8 cellular contexts compared by ENCODE assay signal in the genomic region with DNA sequence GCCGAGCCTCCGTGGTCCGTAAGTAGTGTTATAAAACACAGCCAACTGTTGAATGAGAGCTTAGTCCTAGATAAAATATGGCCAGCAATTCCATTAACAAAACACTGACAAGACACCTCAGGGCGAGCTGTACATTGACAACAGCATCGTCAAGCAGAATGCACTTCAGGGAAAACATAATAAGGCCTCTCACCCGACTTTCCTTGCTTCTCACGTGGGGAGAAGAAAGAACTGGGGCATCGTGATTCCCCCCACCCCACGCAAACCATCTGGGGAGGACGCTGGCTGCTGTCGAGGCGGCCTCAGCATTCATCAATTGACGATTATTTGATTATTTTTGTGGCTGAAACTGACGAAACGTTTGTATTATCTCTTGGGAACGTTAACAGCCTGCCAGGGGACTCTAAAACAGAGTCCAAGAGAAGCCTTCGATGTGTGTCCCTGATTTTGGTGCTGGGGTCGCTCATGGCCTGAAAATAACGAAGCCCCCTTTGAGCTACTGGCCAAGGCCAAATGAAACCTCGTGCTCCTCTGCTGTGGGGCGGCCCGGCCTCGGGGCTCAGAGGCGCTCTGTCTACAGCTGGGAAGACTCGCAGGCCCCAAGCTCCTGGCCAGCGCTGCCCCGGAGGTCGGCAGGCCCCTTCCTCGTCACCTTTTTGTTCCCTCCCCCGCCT. TPM values are rescaled to one million over a fixed set of nuclear protein-coding genes. Genes with fewer than 3 reads are reported as not detected.
A peak's percentile ranks its signal among the peaks of the same experiment; 100 is the strongest.
DNase-seq lines count a peak whose midpoint lies in the region; ATAC-seq, FAIRE-seq and TF ChIP-seq lines count a peak whose summit lies in the region.

No MANE protein-coding gene starts in this region.

- no peak for FAIRE-seq in H54 (lab: Jason Lieb, UNC)
- FAIRE-seq in RCC 7860 (lab: Jason Lieb, UNC): no peak

- no peaks in the 10 kb centered on the region for H3K27me3 ChIP-seq in gastrocnemius medialis

- peak overlapping the region; percentile 63 to 92 (median 85) for H3K4me3 ChIP-seq in gastrocnemius medialis

- peak overlapping the region; percentile 98 for H3K27ac Mint-ChIP-seq in T-helper 17 cell

- no peak for TF ChIP-seq CTCF in gastrocnemius medialis (IDR thresholded peaks at IDR 0.05 in 4 of 5, conservative IDR thresholded peaks at IDR 0.05 in 1 of 5)

- peaks cover 14% of the 10 kb centered on the region for H3K4me1 Mint-ChIP-seq in T-helper 17 cell

- peaks cover 0 to 25% of the 10 kb centered on the region in 2 donors for H3K36me3 ChIP-seq in gastrocnemius medialis

- DNase-seq in T-helper 17 cell (no peak), Right ventricle myocardium superior (no peak), gastrocnemius medialis (no peak), HuH-7 (ENCODE audit: low spot score) (no peak), H54 (ENCODE audit: insufficient read length, low spot score) (no peak), RCC 7860 (ENCODE audit: low spot score) (no peak)

- peak; percentile 24 for ATAC-seq in GM18498 (IDR thresholded peaks at IDR 0.05; ENCODE audit: unreplicated experiment)
- ATAC-seq in HG02623 (IDR thresholded peaks at IDR 0.05; ENCODE audit: unreplicated experiment): peak; percentile 8
- ATAC-seq in T-helper 17 cell: no peak
- ATAC-seq in Right ventricle myocardium superior (ENCODE audit: poor library complexity): peak; percentile 54
- peak; percentile 28 to 30 for ATAC-seq in gastrocnemius medialis

- peak overlapping the region; percentile 83 to 93 (median 88) for H3K27ac ChIP-seq in gastrocnemius medialis

- no peaks in the 10 kb centered on the region for H3K9me3 ChIP-seq in T-helper 17 cell (ENCODE audit: control insufficient read depth, low read length, poor library complexity, severe bottlenecking)
- H3K9me3 ChIP-seq in gastrocnemius medialis: no peaks in the 10 kb centered on the region

- TF ChIP-seq POLR2A in gastrocnemius medialis (IDR thresholded peaks at IDR 0.05) (no peak), H54 (IDR thresholded peaks at IDR 0.05; ENCODE audit: low read depth, low read length) (no peak)

- peak overlapping the region; percentile 98 for H3K4me3 Mint-ChIP-seq in T-helper 17 cell

- peaks cover 4% of the 10 kb centered on the region for H3K36me3 Mint-ChIP-seq in T-helper 17 cell (ENCODE audit: low read depth)

- H3K4me1 ChIP-seq in gastrocnemius medialis: peaks cover 20 to 25% of the 10 kb centered on the region in 2 donors

- peaks cover 7% of the 10 kb centered on the region for H3K27me3 Mint-ChIP-seq in T-helper 17 cell

- intact Hi-C loops in Right ventricle myocardium superior (cut with DNase I) (no loop called here), gastrocnemius medialis (cut with DNase I; ENCODE audit: low total_unique reads) (loop anchor here (1.0 to 5.0 kb wide), 3 partner anchors 36 to 186 kb away; a partner anchor contains a TSS)

- in situ Hi-C loops in gastrocnemius medialis (cut with MboI; ENCODE audit: low sequenced_read_pairs in 4 of 4): loop anchor here in 2 of 4 donors (25.0 kb wide), 1 partner anchor 479 kb away; no protein-coding TSS in a partner anchor

RNA-seq across cellular contexts. Expression of a gene that starts 0.5 kb away (rescaled TPM):
- total RNA-seq in T-helper 17 cell (under 1 TPM; 0.70 to 0.94 TPM), Right ventricle myocardium superior (0.16 TPM), gastrocnemius medialis (1 to 10 TPM in 1 of 4 donors, under 1 TPM in 2, not detected in 1; 0.13 to 2.5 (median 0.46) TPM)

RNA-seq across cellular contexts. Expression of a gene that starts 0.6 kb away (rescaled TPM):
- total RNA-seq in T-helper 17 cell: 100 to 1,000 TPM; 107 to 112 TPM
- total RNA-seq in Right ventricle myocardium superior: 1,987 TPM
- 100 to 1,000 TPM; 273 to 566 (median 326) TPM for total RNA-seq in gastrocnemius medialis

RNA-seq across cellular contexts. Expression of a gene that starts 7.7 kb away (rescaled TPM):
- total RNA-seq in T-helper 17 cell (1 to 10 TPM in 1 of 2 donors, under 1 TPM in 1; 0.47 to 1.0 TPM), Right ventricle myocardium superior (1.0 TPM), gastrocnemius medialis (1 to 10 TPM in 2 of 4 donors, under 1 TPM in 2; 0.52 to 3.3 (median 0.88) TPM)

RNA-seq across cellular contexts. Expression of a gene that starts 35.4 kb away (rescaled TPM):
- under 1 TPM in 1 of 2 donors, not detected in 1; 0.20 TPM for total RNA-seq in T-helper 17 cell
- total RNA-seq in Right ventricle myocardium superior: 3.6 TPM
- total RNA-seq in gastrocnemius medialis: 1 to 10 TPM in 3 of 4 donors, under 1 TPM in 1; 0.61 to 6.0 (median 2.0) TPM

RNA-seq across cellular contexts. Expression of a gene that starts 52.7 kb away (rescaled TPM):
- total RNA-seq in T-helper 17 cell: not detected
- total RNA-seq in Right ventricle myocardium superior: 0.13 TPM
- under 1 TPM in 1 of 4 donors, not detected in 3; 0.27 TPM for total RNA-seq in gastrocnemius medialis
